In the genomic region with DNA sequence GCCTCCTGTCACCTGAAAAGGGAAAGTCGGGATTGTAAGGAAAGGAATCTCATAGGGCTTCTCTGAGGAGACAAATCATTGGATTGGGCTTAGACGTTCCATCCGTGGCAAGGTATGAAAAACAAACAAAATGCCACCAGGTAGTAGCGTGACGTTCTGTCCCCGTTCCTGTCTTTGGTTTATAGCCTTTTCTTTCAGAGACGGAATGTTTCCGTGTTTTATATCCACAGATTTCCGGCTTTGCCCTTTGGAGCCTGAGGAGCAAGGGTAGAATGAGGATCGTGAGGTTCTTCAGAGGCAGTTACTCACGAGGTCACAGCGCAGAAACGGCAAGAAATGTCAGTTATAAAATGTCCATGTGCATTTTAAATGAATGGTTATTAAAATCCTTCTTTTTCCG, we compare ENCODE assay signal across 26 cellular contexts.
DNase-seq lines count a peak whose midpoint lies in the region; ATAC-seq and TF ChIP-seq lines count a peak whose summit lies in the region.
"Had no signal": no experiment of that assay in that cellular context is flagged by ENCODE, and none has a peak within 500 bp of the region (broad histone marks: within the 10 kb centered on the region; RNA-seq: fewer than 3 reads in every experiment).

No MANE protein-coding gene starts in this region.

- H3K4me3 ChIP-seq in LNCaP clone FGC (ENCODE audit: low read depth, low read length) (no peak overlapping the region), mucosa of descending colon (no peak overlapping the region), heart right ventricle (no peak overlapping the region)
- H3K4me3 ChIP-seq: A549; BLaER1 treated with 17β-estradiol and CSF1 and Interleukin-3, amounts not matched to agents 10 nM and 100 nM; GM12878 had no signal

- ATAC-seq in mucosa of descending colon = peak; percentile 66
- no peak for ATAC-seq in stimulated activated memory B cell treated with anti-CD40 and anti-IgM and Interleukin-4, amounts not matched to agents 10 μg/mL and 1 μg/mL and 100 μg/mL, for 72 hours
- no peak for ATAC-seq in heart right ventricle
- ATAC-seq: A549, GM12878 had no signal

- peaks cover 73% of the 10 kb centered on the region for H3K27me3 Mint-ChIP-seq in stimulated activated memory B cell treated with anti-CD40 and anti-IgM and Interleukin-4, amounts not matched to agents 10 μg/mL and 1 μg/mL and 100 μg/mL, for 72 hours
- H3K27me3 Mint-ChIP-seq: CD4-positive, CD25-positive, alpha-beta regulatory T cell had no signal

- H3K27me3 ChIP-seq in heart right ventricle = peaks cover 0 to 28% (median 9%) of the 10 kb centered on the region in 7 donors
- H3K27me3 ChIP-seq: BLaER1 treated with 17β-estradiol and CSF1 and Interleukin-3, amounts not matched to agents 10 nM and 100 nM had no signal

- H3K9me3 ChIP-seq in mucosa of descending colon (no peaks in the 10 kb centered on the region), heart right ventricle (no peaks in the 10 kb centered on the region)
- H3K9me3 ChIP-seq: A549; BLaER1 treated with 17β-estradiol and CSF1 and Interleukin-3, amounts not matched to agents 10 nM and 100 nM had no signal

- no peak overlapping the region for H3K4me3 Mint-ChIP-seq in stimulated activated memory B cell treated with anti-CD40 and anti-IgM and Interleukin-4, amounts not matched to agents 10 μg/mL and 1 μg/mL and 100 μg/mL, for 72 hours
- H3K4me3 Mint-ChIP-seq: B cell; CD4-positive, alpha-beta memory T cell; CD4-positive, CD25-positive, alpha-beta regulatory T cell; CD8-positive, alpha-beta memory T cell had no signal

- H3K27ac ChIP-seq in C4-2B (peak overlapping the region; percentile 93), VCaP (peak overlapping the region; percentile 49), heart right ventricle (no peak overlapping the region)
- H3K27ac ChIP-seq: 22Rv1; A549; BLaER1 treated with 17β-estradiol and CSF1 and Interleukin-3, amounts not matched to agents 10 nM and 100 nM had no signal

- intact Hi-C loops in mucosa of descending colon (cut with DNase I, micrococcal nuclease) (no loop called here), heart right ventricle (cut with DNase I) (no loop called here)

- H3K36me3 ChIP-seq in mucosa of descending colon (ENCODE audit: low read depth) (no peaks in the 10 kb centered on the region), heart right ventricle (no peaks in the 10 kb centered on the region)
- H3K36me3 ChIP-seq: BLaER1 treated with 17β-estradiol and CSF1 and Interleukin-3, amounts not matched to agents 10 nM and 100 nM had no signal

- H3K27ac Mint-ChIP-seq in stimulated activated memory B cell treated with anti-CD40 and anti-IgM and Interleukin-4, amounts not matched to agents 10 μg/mL and 1 μg/mL and 100 μg/mL, for 72 hours = no peak overlapping the region
- H3K27ac Mint-ChIP-seq: B cell; CD14-positive monocyte; CD4-positive, alpha-beta memory T cell; CD4-positive, CD25-positive, alpha-beta regulatory T cell had no signal

- TF ChIP-seq CTCF in C4-2B (conservative IDR thresholded peaks at IDR 0.05) (no peak), LNCaP clone FGC (IDR thresholded peaks at IDR 0.05; ENCODE audit: control insufficient read depth, extremely low read depth, insufficient read depth) (no peak), VCaP (conservative IDR thresholded peaks at IDR 0.05) (no peak), mucosa of descending colon (IDR thresholded peaks at IDR 0.05) (no peak), heart right ventricle (IDR thresholded peaks at IDR 0.05) (no peak)

- H3K36me3 Mint-ChIP-seq in stimulated activated memory B cell treated with anti-CD40 and anti-IgM and Interleukin-4, amounts not matched to agents 10 μg/mL and 1 μg/mL and 100 μg/mL, for 72 hours = no peaks in the 10 kb centered on the region
- H3K36me3 Mint-ChIP-seq: CD14-positive monocyte; CD4-positive, alpha-beta memory T cell; CD4-positive, CD25-positive, alpha-beta regulatory T cell; CD8-positive, alpha-beta memory T cell had no signal

- H3K4me1 ChIP-seq in mucosa of descending colon (ENCODE audit: low read depth) (no peaks in the 10 kb centered on the region), heart right ventricle (no peaks in the 10 kb centered on the region)
- H3K4me1 ChIP-seq: A549 had no signal

- H3K4me1 Mint-ChIP-seq in stimulated activated memory B cell treated with anti-CD40 and anti-IgM and Interleukin-4, amounts not matched to agents 10 μg/mL and 1 μg/mL and 100 μg/mL, for 72 hours = peaks cover 20% of the 10 kb centered on the region
- H3K4me1 Mint-ChIP-seq: CD14-positive monocyte; CD4-positive, CD25-positive, alpha-beta regulatory T cell had no signal

- peak; percentile 54 for DNase-seq in LNCaP clone FGC (ENCODE audit: low read depth)
- no peak for DNase-seq in mucosa of descending colon
- no peak for DNase-seq in NCI-H2171 (lab: John Stamatoyannopoulos, UW)
- no peak for DNase-seq in iPS-NIHi7 (ENCODE audit: extremely low spot score)
- no peak for DNase-seq in heart right ventricle
- DNase-seq: AML-193; CD4-positive, alpha-beta memory T cell; CD4-positive, CD25-positive, alpha-beta regulatory T cell; CD8-positive, alpha-beta memory T cell; COR-L47; DMS 273 treated with DMSO at 0.1 percent for 48 hours; DMS153; DMS53; DMS79; DND-41; EL; GDM1 had no signal

- no peaks in the 10 kb centered on the region for H3K9me3 Mint-ChIP-seq in stimulated activated memory B cell treated with anti-CD40 and anti-IgM and Interleukin-4, amounts not matched to agents 10 μg/mL and 1 μg/mL and 100 μg/mL, for 72 hours
- H3K9me3 Mint-ChIP-seq: CD14-positive monocyte; CD4-positive, alpha-beta memory T cell; CD4-positive, CD25-positive, alpha-beta regulatory T cell; CD8-positive, alpha-beta memory T cell had no signal

- WGBS in heart right ventricle, 2 donors = 85% methylated on average over 14 of the region's 14 CpGs

Comparison
In these comparisons a context has a peak if more than half of its experiments do, and no peak if none do; other contexts are left out.
1. H3K27ac ChIP-seq: peak in C4-2B (single experiment) and VCaP (single experiment); none in heart right ventricle (0 of 10).